In genomic region chr17:8185580-8186445, GRCh38 we compare ENCODE assay signal across 1 cellular context.
TF ChIP-seq lines count a peak whose summit lies in the region.

No MANE protein-coding gene starts in this region.

TF ChIP-seq in GM12878, 131 proteins besides CTCF, POLR2A, EP300 and RAD21 (continued from another document):
- TF ChIP-seq FOS (IDR thresholded peaks at IDR 0.05; ENCODE audit: borderline replicate concordance, extremely low read depth, insufficient read length) (no peak), IRF5 (IDR thresholded peaks at IDR 0.05; ENCODE audit: borderline replicate concordance) (no peak), CBFB (IDR thresholded peaks at IDR 0.05; ENCODE audit: low read depth) (peak; percentile 7; the same call in 1 of the 2 replicates), ZNF384 (IDR thresholded peaks at IDR 0.05; ENCODE audit: borderline replicate concordance, low read depth, low read length) (no peak; the same call in 1 of the 2 replicates), RAD51 (IDR thresholded peaks at IDR 0.05) (no peak), USF2 (IDR thresholded peaks at IDR 0.05; ENCODE audit: borderline replicate concordance, low read depth, low read length) (no peak), NR2F1 (conservative IDR thresholded peaks at IDR 0.05) (peak; percentile 91), DPF2 (IDR thresholded peaks at IDR 0.05) (no peak; the same call in 1 of the 2 replicates), ZZZ3 (IDR thresholded peaks at IDR 0.05; ENCODE audit: control insufficient read depth, insufficient read length, low read depth) (no peak), YY1 (IDR thresholded peaks at IDR 0.05; ENCODE audit: low read depth, low read length) (peak; percentile 70), ASH2L (IDR thresholded peaks at IDR 0.05; ENCODE audit: borderline replicate concordance, low read depth) (no peak), CHD1 (IDR thresholded peaks at IDR 0.05; ENCODE audit: low read depth, low read length) (no peak), STAT1 (conservative IDR thresholded peaks at IDR 0.05) (no peak), BHLHE40 (IDR thresholded peaks at IDR 0.05; ENCODE audit: borderline replicate concordance in 1 of 2, low read depth in 2 of 2, low read length in 1 of 2) (peak in 1 of 2 experiments; percentile 48; a peak in 1 of 4 replicates), SMARCA5 (IDR thresholded peaks at IDR 0.05) (peak; percentile 94), RUNX3 (IDR thresholded peaks at IDR 0.05; ENCODE audit: low read length) (peak; percentile 59), SMAD5 (IDR thresholded peaks at IDR 0.05; ENCODE audit: low read depth) (no peak), SP1 (IDR thresholded peaks at IDR 0.05; ENCODE audit: low read depth, low read length) (no peak), RB1 (IDR thresholded peaks at IDR 0.05; ENCODE audit: borderline replicate concordance) (peak; percentile 40; the same call in 1 of the 2 replicates), ZBTB40 (IDR thresholded peaks at IDR 0.05; ENCODE audit: borderline replicate concordance) (peak; percentile 81), MEF2B (IDR thresholded peaks at IDR 0.05; ENCODE audit: partially characterized antibody, poor library complexity, severe bottlenecking) (no peak), ZNF24 (IDR thresholded peaks at IDR 0.05) (peak; percentile 98), SRF (IDR thresholded peaks at IDR 0.05; ENCODE audit: low read depth in 2 of 2, low read length in 2 of 2) (no peak), BACH1 (IDR thresholded peaks at IDR 0.05; ENCODE audit: borderline replicate concordance) (no peak), CREM (IDR thresholded peaks at IDR 0.05; ENCODE audit: low read depth) (peak; percentile 45; the same call in 1 of the 2 replicates), MLLT1 (IDR thresholded peaks at IDR 0.05) (0 out of 2 replicates have a peak, but pooled peaks have one; percentile 45), MEF2A (IDR thresholded peaks at IDR 0.05; ENCODE audit: insufficient read depth, low read depth, low read length) (no peak), ATF3 (IDR thresholded peaks at IDR 0.05; ENCODE audit: borderline replicate concordance, extremely low read depth, low read depth, low read length) (no peak)
